ENCODE assay signal across 8 cellular contexts in genomic region chr15:70763120-70763949, GRCh38.
DNase-seq lines count a peak whose midpoint lies in the region; ATAC-seq, FAIRE-seq and TF ChIP-seq lines count a peak whose summit lies in the region.

Gene UACA, minus strand, starts transcription at chr15:70763558. Its CDS starts 151 bp downstream, at chr15:70763407.

- H3K4me3 ChIP-seq in LNCaP clone FGC (ENCODE audit: low read depth, low read length) = peak within 1 kb of the TSS; percentile 89
- peak within 1 kb of the TSS; percentile 91 to 100 for H3K4me3 ChIP-seq in foreskin fibroblast (ENCODE audit: low read depth in 1 of 2, low read length in 2 of 2)

- TF ChIP-seq POLR2A in Raji (IDR thresholded peaks at IDR 0.05; ENCODE audit: insufficient read depth, low read depth, low read length) = peak; percentile 94

- peak within 1 kb of the TSS; percentile 85 to 95 (median 89) for H3K27ac Mint-ChIP-seq in nephron

- no peak for FAIRE-seq in D721Med (lab: Jason Lieb, UNC)

- no peaks in the 10 kb centered on the region for H3K9me3 Mint-ChIP-seq in nephron

- H3K4me1 Mint-ChIP-seq in nephron = peaks cover 45% of the 10 kb centered on the region

- no peaks in the 10 kb centered on the region for H3K27me3 Mint-ChIP-seq in nephron (ENCODE audit: low read depth)

- peak within 1 kb of the TSS; percentile 86 to 92 (median 89) for H3K4me3 Mint-ChIP-seq in nephron

- DNase-seq in D721Med (ENCODE audit: insufficient read length, low spot score) = peak; percentile 74
- DNase-seq in LNCaP clone FGC (ENCODE audit: low read depth) = peak; percentile 90
- DNase-seq in activated naive CD4-positive, alpha-beta T cell treated with Interleukin-2 at 50 U/mL for 16 hours = peak; percentile 77
- peak; percentile 97 to 99 for DNase-seq in foreskin fibroblast
- DNase-seq in stimulated activated naive CD4-positive, alpha-beta T cell treated with Interleukin-2 at 50 U/mL for 16 hours (lab: John Stamatoyannopoulos, UW) = peak; percentile 70

- H3K36me3 Mint-ChIP-seq in nephron (ENCODE audit: low read depth) = no peaks in the 10 kb centered on the region

- peak; percentile 88 for ATAC-seq in GM21737 (IDR thresholded peaks at IDR 0.05; ENCODE audit: unreplicated experiment)

- TF ChIP-seq CTCF in D721Med (IDR thresholded peaks at IDR 0.05; ENCODE audit: insufficient read depth, missing control alignments) (no peak), LNCaP clone FGC (IDR thresholded peaks at IDR 0.05; ENCODE audit: control insufficient read depth, extremely low read depth, insufficient read depth) (no peak), foreskin fibroblast (IDR thresholded peaks at IDR 0.05; ENCODE audit: low read depth, low read length) (no peak), nephron (IDR thresholded peaks at IDR 0.05; ENCODE audit: unreplicated experiment in 3 of 3) (no peak)

Comparison
In these comparisons a context has a peak if more than half of its experiments do, and no peak if none do; other contexts are left out.
1. Peak in every context shown above with its lines: DNase-seq, ATAC-seq and H3K4me3 ChIP-seq.